In genomic region chr1:2278591-2279209, GRCh38 we compare ENCODE assay signal across 14 cellular contexts. TPM values are rescaled to one million over a fixed set of nuclear protein-coding genes. Genes with fewer than 3 reads are reported as not detected.
DNase-seq lines count a peak whose midpoint lies in the region; ATAC-seq, FAIRE-seq and TF ChIP-seq lines count a peak whose summit lies in the region.
"Had no signal": no experiment of that assay in that cellular context is flagged by ENCODE, and none has a peak within 500 bp of the region (broad histone marks: within the 10 kb centered on the region; RNA-seq: fewer than 3 reads in every experiment).

No MANE protein-coding gene starts in this region.

- H3K27ac ChIP-seq in endodermal cell (ENCODE audit: low read depth, low read length) (peak overlapping the region; percentile 70), tibial artery (peak overlapping the region; percentile 58 to 72)
- H3K27ac ChIP-seq: 22Rv1 had no signal

- no peak overlapping the region for H3K4me3 Mint-ChIP-seq in activated CD4-positive, alpha-beta T cell treated with anti-CD3 and anti-CD28 coated beads, Interleukin-2, amount 10 ng/mL, durations not matched to agents 24 days and 14 days
- no peak overlapping the region for H3K4me3 Mint-ChIP-seq in endodermal cell
- H3K4me3 Mint-ChIP-seq in naive thymus-derived CD8-positive, alpha-beta T cell = peak overlapping the region in 6 of 10 donors; percentile 22 to 75 (median 36)
- H3K4me3 Mint-ChIP-seq: activated T-helper 17 cell treated with anti-CD3 and anti-CD28 coated beads, Interleukin-2, amount 50 U/mL, for 72 hours had no signal

- no peaks in the 10 kb centered on the region for H3K9me3 Mint-ChIP-seq in activated CD4-positive, alpha-beta T cell treated with anti-CD3 and anti-CD28 coated beads, Interleukin-2, amount 10 ng/mL, durations not matched to agents 24 days and 14 days
- H3K9me3 Mint-ChIP-seq in endodermal cell = peaks cover 7% of the 10 kb centered on the region
- no peaks in the 10 kb centered on the region for H3K9me3 Mint-ChIP-seq in naive thymus-derived CD8-positive, alpha-beta T cell
- H3K9me3 Mint-ChIP-seq: activated T-helper 17 cell treated with anti-CD3 and anti-CD28 coated beads, Interleukin-2, amount 50 U/mL, for 72 hours had no signal

- peaks cover 18% of the 10 kb centered on the region for H3K36me3 Mint-ChIP-seq in activated CD4-positive, alpha-beta T cell treated with anti-CD3 and anti-CD28 coated beads, Interleukin-2, amount 10 ng/mL, durations not matched to agents 24 days and 14 days (ENCODE audit: low read depth)
- H3K36me3 Mint-ChIP-seq in endodermal cell (ENCODE audit: low read depth) = peaks cover 29% of the 10 kb centered on the region
- peaks cover 0 to 6% (median 0%) of the 10 kb centered on the region in 3 donors for H3K36me3 Mint-ChIP-seq in naive thymus-derived CD8-positive, alpha-beta T cell

- H3K4me1 Mint-ChIP-seq in activated CD4-positive, alpha-beta T cell treated with anti-CD3 and anti-CD28 coated beads, Interleukin-2, amount 10 ng/mL, durations not matched to agents 24 days and 14 days = peaks cover 8% of the 10 kb centered on the region
- peaks cover 12% of the 10 kb centered on the region for H3K4me1 Mint-ChIP-seq in endodermal cell
- peaks cover 26 to 69% (median 58%) of the 10 kb centered on the region in 4 donors for H3K4me1 Mint-ChIP-seq in naive thymus-derived CD8-positive, alpha-beta T cell

- H3K9ac ChIP-seq in endodermal cell (ENCODE audit: extremely low read depth, low read length, poor library complexity, severe bottlenecking) = no peak overlapping the region

- H3K9me3 ChIP-seq in endodermal cell (ENCODE audit: control insufficient read depth, low read length) = no peaks in the 10 kb centered on the region
- H3K9me3 ChIP-seq in tibial artery = no peaks in the 10 kb centered on the region

- intact Hi-C loops in activated CD4-positive, alpha-beta T cell treated with anti-CD3 and anti-CD28 coated beads, Interleukin-2, amount 10 ng/mL, durations not matched to agents 24 days and 14 days (cut with micrococcal nuclease) = no loop called here
- intact Hi-C loops in tibial artery (cut with DNase I; ENCODE audit: low total_unique reads) = loop anchor here (5.0 kb wide), 1 partner anchor 36 kb away; no protein-coding TSS in a partner anchor

- no peak for FAIRE-seq in D721Med (lab: Jason Lieb, UNC)

- TF ChIP-seq CTCF in endodermal cell (conservative IDR thresholded peaks at IDR 0.05) (no peak), tibial artery (IDR thresholded peaks at IDR 0.05) (no peak), D721Med (IDR thresholded peaks at IDR 0.05; ENCODE audit: insufficient read depth, missing control alignments) (no peak)

- no peak for DNase-seq in activated CD4-positive, alpha-beta T cell treated with anti-CD3 and anti-CD28 coated beads, Interleukin-2, amount 10 ng/mL, durations not matched to agents 24 days and 14 days
- DNase-seq in activated CD4-positive, alpha-beta T cell treated with anti-CD3 and anti-CD28 coated beads, Interleukin-2, amount 50 U/mL, for 4 hours = no peak
- DNase-seq in endodermal cell = no peak
- no peak for DNase-seq in naive thymus-derived CD8-positive, alpha-beta T cell
- no peak for DNase-seq in tibial artery
- no peak for DNase-seq in D721Med (ENCODE audit: insufficient read length, low spot score)
- no peak for DNase-seq in NCI-H2227 (lab: John Stamatoyannopoulos, UW; ENCODE audit: unreplicated experiment)
- no peak for DNase-seq in AG20443 (ENCODE audit: low spot score)
- DNase-seq: activated CD4-positive, CD25-positive, alpha-beta regulatory T cell; hippocampal formation; NCI-H2171 treated with DMSO at 0.1 percent for 48 hours; stimulated activated CD4-positive, alpha-beta T cell treated with anti-CD3 and anti-CD28 coated beads, Interleukin-2, amount 100 ng/mL, for 48 hours had no signal

- WGBS in endodermal cell (ENCODE audit: insufficient coverage in 1 of 2, insufficient read length in 1 of 2), 2 experiments = 71 to 77% methylated on average over 7 to 16 of the region's 16 CpGs

- H3K27ac Mint-ChIP-seq in activated CD4-positive, alpha-beta T cell treated with anti-CD3 and anti-CD28 coated beads, Interleukin-2, amount 10 ng/mL, durations not matched to agents 24 days and 14 days = peak overlapping the region; percentile 49
- peak overlapping the region; percentile 88 for H3K27ac Mint-ChIP-seq in endodermal cell
- H3K27ac Mint-ChIP-seq in naive thymus-derived CD8-positive, alpha-beta T cell = peak overlapping the region in 9 of 10 donors; percentile 43 to 96 (median 78)

- no peaks in the 10 kb centered on the region for H3K27me3 ChIP-seq in endodermal cell (ENCODE audit: control insufficient read depth, insufficient read depth, low read length, poor library complexity, severe bottlenecking)
- no peaks in the 10 kb centered on the region for H3K27me3 ChIP-seq in tibial artery

- H3K4me1 ChIP-seq in endodermal cell (ENCODE audit: control insufficient read depth, insufficient read depth, low read length) = peaks cover 15% of the 10 kb centered on the region
- H3K4me1 ChIP-seq in tibial artery = peaks cover 0 to 80% (median 72%) of the 10 kb centered on the region in 4 donors

- POLR2A ChIA-PET in naive thymus-derived CD8-positive, alpha-beta T cell (lab: Charles Lee) = no interaction called here

- H3K36me3 ChIP-seq in endodermal cell (ENCODE audit: control insufficient read depth, insufficient read depth, low read length) = no peaks in the 10 kb centered on the region
- H3K36me3 ChIP-seq in tibial artery = peaks cover 4 to 5% (median 4%) of the 10 kb centered on the region in 3 donors

- H3K4me3 ChIP-seq in endodermal cell (ENCODE audit: low read length) (no peak overlapping the region), tibial artery (peak overlapping the region in 1 of 2 donors; percentile 18)

- H3K27me3 Mint-ChIP-seq in activated CD4-positive, alpha-beta T cell treated with anti-CD3 and anti-CD28 coated beads, Interleukin-2, amount 10 ng/mL, durations not matched to agents 24 days and 14 days = no peaks in the 10 kb centered on the region
- H3K27me3 Mint-ChIP-seq in endodermal cell (ENCODE audit: insufficient read depth) = no peaks in the 10 kb centered on the region
- no peaks in the 10 kb centered on the region for H3K27me3 Mint-ChIP-seq in naive thymus-derived CD8-positive, alpha-beta T cell
- H3K27me3 Mint-ChIP-seq: activated T-helper 17 cell treated with anti-CD3 and anti-CD28 coated beads, Interleukin-2, amount 50 U/mL, for 72 hours had no signal

- ATAC-seq in naive thymus-derived CD8-positive, alpha-beta T cell = peak in 1 of 2 donors; percentile 7
- ATAC-seq: activated T-helper 17 cell treated with anti-CD3 and anti-CD28 coated beads, Interleukin-2, amount 50 U/mL, for 72 hours had no signal

RNA-seq across cellular contexts. Expression of gene SKI, which starts 50.6 kb away (rescaled TPM):
- total RNA-seq in activated CD4-positive, alpha-beta T cell treated with anti-CD3 and anti-CD28 coated beads, Interleukin-2, amount 10 ng/mL, durations not matched to agents 24 days and 14 days = 40.7 and 41.1 TPM in 2 replicates
- 10 to 100 TPM; 65.4 to 79.2 TPM for total RNA-seq in endodermal cell
- 39.9 TPM for polyA plus RNA-seq in endodermal cell (2013, experiment 1 of 2)
- 37.7 TPM for polyA plus RNA-seq in endodermal cell (2013, experiment 2 of 2)
- 100 to 1,000 TPM in 1 of 2 experiments, 10 to 100 TPM in 1; 98.3 to 105 TPM for total RNA-seq in naive thymus-derived CD8-positive, alpha-beta T cell
- under 1 TPM; 0.30 to 0.80 (median 0.53) TPM for polyA plus RNA-seq in naive thymus-derived CD8-positive, alpha-beta T cell

Comparison
In these comparisons a context has a peak if more than half of its experiments do, and no peak if none do; other contexts are left out.
1. H3K4me3 Mint-ChIP-seq: peak in naive thymus-derived CD8-positive, alpha-beta T cell (6 of 10); none in activated CD4-positive, alpha-beta T cell treated with anti-CD3 and anti-CD28 coated beads, Interleukin-2, amount 10 ng/mL, durations not matched to agents 24 days and 14 days (single experiment) and endodermal cell (single experiment).
2. Peak in every context shown above with its lines, with median percentiles within 50 percentile points of each other: H3K27ac Mint-ChIP-seq.